ENCODE assay signal across 20 cellular contexts in genomic region chr13:74253161-74253560, GRCh38.
DNase-seq lines count a peak whose midpoint lies in the region; ATAC-seq and FAIRE-seq lines count a peak whose summit lies in the region.
"Had no signal": no experiment of that assay in that cellular context is flagged by ENCODE, and none has a peak within 500 bp of the region (broad histone marks: within the 10 kb centered on the region; RNA-seq: fewer than 3 reads in every experiment).

No MANE protein-coding gene starts in this region.

- FAIRE-seq in small intestine (lab: Jason Lieb, UNC), result no peak
- FAIRE-seq: RCC 7860 had no signal

- no peak for DNase-seq in activated CD4-positive, CD25-positive, alpha-beta regulatory T cell treated with anti-CD3 and anti-CD28 coated beads, Interleukin-2, amount 50 U/mL, for 72 hours
- DNase-seq in T-cell, result no peak
- no peak for DNase-seq in central memory CD8-positive, alpha-beta T cell (ENCODE audit: low spot score in 2 of 2)
- peak; percentile 27 for DNase-seq in small intestine
- DNase-seq in HT-29 (ENCODE audit: low spot score), result no peak
- DNase-seq in ecto neural progenitor cell (ENCODE audit: low spot score), result no peak
- no peak for DNase-seq in left lobe of liver (ENCODE audit: low spot score)
- DNase-seq: AML-193, C1 segment of cervical spinal cord, DMS79, MV-4-11, NCI-H1105 treated with DMSO at 0.1 percent for 48 hours, NCI-H2081 treated with DMSO at 0.1 percent for 48 hours, NCI-H446 treated with DMSO at 0.1 percent for 48 hours, NCI-H526 treated with DMSO at 0.1 percent for 48 hours, OCI-M1 had no signal

- no peaks in the 10 kb centered on the region for H3K27me3 ChIP-seq in small intestine (ENCODE audit: control insufficient read depth in 2 of 2, insufficient read depth in 2 of 2, low read length in 2 of 2)

- peak overlapping the region in 1 of 3 donors; percentile 11 for H3K4me3 Mint-ChIP-seq in T-cell
- H3K4me3 Mint-ChIP-seq in central memory CD8-positive, alpha-beta T cell, result peak overlapping the region; percentile 21
- H3K4me3 Mint-ChIP-seq: IgD-negative memory B cell had no signal

- CTCF ChIA-PET in T-cell (lab: Charles Lee), result interaction anchor here (0.6 to 1.9 kb wide), 6 partner anchors 20 to 1182 kb away, joined by 3 to 11 read pairs (median 4); no protein-coding TSS in a partner anchor

- peaks cover 0 to 7% (median 4%) of the 10 kb centered on the region in 3 donors for H3K9me3 Mint-ChIP-seq in T-cell
- no peaks in the 10 kb centered on the region for H3K9me3 Mint-ChIP-seq in central memory CD8-positive, alpha-beta T cell

- peaks cover 74 to 94% (median 85%) of the 10 kb centered on the region in 3 donors for H3K4me1 Mint-ChIP-seq in T-cell
- H3K4me1 Mint-ChIP-seq in central memory CD8-positive, alpha-beta T cell, result peaks cover 80% of the 10 kb centered on the region

- ATAC-seq in activated CD4-positive, CD25-positive, alpha-beta regulatory T cell treated with anti-CD3 and anti-CD28 coated beads, Interleukin-2, amount 50 U/mL, for 24 hours, result peak; percentile 35 to 42
- peak in 3 of 4 experiments; percentile 40 to 48 (median 43) for ATAC-seq in T-cell (replicated peaks in 1 of 4)
- no peak for ATAC-seq in central memory CD8-positive, alpha-beta T cell (replicated peaks; ENCODE audit: extremely low read depth, poor library complexity, severe bottlenecking)
- no peak for ATAC-seq in left lobe of liver
- ATAC-seq: Right ventricle myocardium inferior had no signal

- POLR2A ChIA-PET in T-cell (lab: Charles Lee), result interaction anchor here (0.5 to 0.8 kb wide), 5 partner anchors 18 to 436 kb away, joined by 3 read pairs; no protein-coding TSS in a partner anchor

- H3K27ac ChIP-seq in small intestine (ENCODE audit: low read depth in 1 of 2, low read length in 1 of 2), result no peak overlapping the region

- no peaks in the 10 kb centered on the region for H3K27me3 Mint-ChIP-seq in T-cell
- no peaks in the 10 kb centered on the region for H3K27me3 Mint-ChIP-seq in central memory CD8-positive, alpha-beta T cell

- H3K4me3 ChIP-seq in small intestine (ENCODE audit: low read depth in 1 of 2, low read length in 2 of 2), result no peak overlapping the region

- H3K27ac Mint-ChIP-seq in T-cell, result no peak overlapping the region
- H3K27ac Mint-ChIP-seq in central memory CD8-positive, alpha-beta T cell (ENCODE audit: low read depth), result peak overlapping the region; percentile 87

- peaks cover 30% of the 10 kb centered on the region for H3K36me3 Mint-ChIP-seq in T-cell
- H3K36me3 Mint-ChIP-seq in central memory CD8-positive, alpha-beta T cell (ENCODE audit: insufficient read depth), result peaks cover 26% of the 10 kb centered on the region

- no peaks in the 10 kb centered on the region for H3K9me3 ChIP-seq in small intestine (ENCODE audit: control insufficient read depth, low read depth)

- WGBS in small intestine, 3 donors, result 31 to 47% (median 45%) methylated on average over 1 of the region's 1 CpG

- no peaks in the 10 kb centered on the region for H3K36me3 ChIP-seq in small intestine (ENCODE audit: control insufficient read depth in 2 of 2, insufficient read depth in 2 of 2, low read length in 2 of 2)

- H3K4me1 ChIP-seq in small intestine (ENCODE audit: control insufficient read depth in 2 of 2, insufficient read depth in 1 of 2, low read depth in 1 of 2, low read length in 1 of 2), result no peaks in the 10 kb centered on the region

Comparison
In these comparisons a context has a peak if more than half of its experiments do, and no peak if none do; other contexts are left out.
1. ATAC-seq: peak in activated CD4-positive, CD25-positive, alpha-beta regulatory T cell treated with anti-CD3 and anti-CD28 coated beads, Interleukin-2, amount 50 U/mL, for 24 hours (2 of 2) and T-cell (3 of 4); none in central memory CD8-positive, alpha-beta T cell (single experiment) and left lobe of liver (single experiment).